Comparison of ENCODE assay signal across 18 cellular contexts in the genomic region with DNA sequence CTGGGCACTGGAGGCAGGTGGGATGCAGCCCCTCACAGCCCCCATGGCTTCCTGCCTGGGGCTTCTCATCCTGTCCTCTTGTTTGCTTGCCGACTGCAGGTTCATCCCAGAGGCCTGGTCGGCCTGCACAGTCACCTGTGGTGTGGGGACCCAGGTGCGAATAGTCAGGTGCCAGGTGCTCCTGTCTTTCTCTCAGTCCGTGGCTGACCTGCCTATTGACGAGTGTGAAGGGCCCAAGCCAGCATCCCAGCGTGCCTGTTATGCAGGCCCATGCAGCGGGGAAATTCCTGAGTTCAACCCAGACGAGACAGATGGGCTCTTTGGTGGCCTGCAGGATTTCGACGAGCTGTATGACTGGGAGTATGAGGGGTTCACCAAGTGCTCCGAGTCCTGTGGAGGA.
DNase-seq lines count a peak whose midpoint lies in the region; ATAC-seq and TF ChIP-seq lines count a peak whose summit lies in the region.
"Had no signal": no experiment of that assay in that cellular context is flagged by ENCODE, and none has a peak within 500 bp of the region (broad histone marks: within the 10 kb centered on the region; RNA-seq: fewer than 3 reads in every experiment).

No MANE protein-coding gene starts in this region.

- H3K36me3 Mint-ChIP-seq in WTC11 (peaks cover 17% of the 10 kb centered on the region), CD14-positive monocyte (no peaks in the 10 kb centered on the region)
- H3K36me3 Mint-ChIP-seq: CD8-positive, alpha-beta memory T cell had no signal

- H3K4me1 ChIP-seq in osteoblast (ENCODE audit: insufficient read depth, low read length): peaks cover 21% of the 10 kb centered on the region

- POLR2A ChIA-PET in WTC11 (lab: Charles Lee): no interaction called here

- no peak overlapping the region for H3K4me3 ChIP-seq in osteoblast (ENCODE audit: insufficient read depth, low read length)

- no peak overlapping the region for H3K27ac Mint-ChIP-seq in WTC11
- no peak overlapping the region for H3K27ac Mint-ChIP-seq in CD14-positive monocyte
- H3K27ac Mint-ChIP-seq: CD8-positive, alpha-beta memory T cell had no signal

- H3K4me3 Mint-ChIP-seq in WTC11 (no peak overlapping the region), CD14-positive monocyte (no peak overlapping the region)
- H3K4me3 Mint-ChIP-seq: CD8-positive, alpha-beta memory T cell had no signal

- H2AFZ ChIP-seq in osteoblast (ENCODE audit: low read length): no peak overlapping the region

- H3K9me3 ChIP-seq in osteoblast (ENCODE audit: low read depth, low read length): no peaks in the 10 kb centered on the region

- DNase-seq in WTC11 (ENCODE audit: low spot score) (no peak), left lobe of liver (ENCODE audit: low spot score) (no peak), osteoblast (ENCODE audit: insufficient read length, low spot score, missing footprints) (peak; percentile 10), NK-92 (lab: John Stamatoyannopoulos, UW; ENCODE audit: unreplicated experiment) (no peak), SKM-1 treated with dmso at 0.1 percent for 144 hours (lab: John Stamatoyannopoulos, UW; ENCODE audit: unreplicated experiment) (no peak), CD14-positive monocyte (ENCODE audit: low spot score) (no peak), NCI-H524 treated with DMSO at 0.1 percent for 48 hours (lab: John Stamatoyannopoulos, UW) (no peak)
- DNase-seq: CD8-positive, alpha-beta memory T cell; DND-41; GF-D8; NCI-H1092; NCI-H1694 treated with DMSO at 0.1 percent for 48 hours; NCI-H446; NCI-H774; SHP77 treated with DMSO at 0.1 percent for 48 hours had no signal

- H3K9me3 Mint-ChIP-seq in WTC11 (peaks cover 19% of the 10 kb centered on the region), CD14-positive monocyte (peaks cover 2 to 7% (median 3%) of the 10 kb centered on the region in 7 donors)
- H3K9me3 Mint-ChIP-seq: CD8-positive, alpha-beta memory T cell had no signal

- no peaks in the 10 kb centered on the region for H3K27me3 Mint-ChIP-seq in WTC11 (ENCODE audit: low read depth)
- H3K27me3 Mint-ChIP-seq in CD14-positive monocyte (ENCODE audit: low read depth in 3 of 3): peaks cover 0 to 2% (median 1%) of the 10 kb centered on the region in 3 donors

- TF ChIP-seq CTCF in WTC11 (IDR thresholded peaks at IDR 0.05) (no peak), osteoblast (IDR thresholded peaks at IDR 0.05; ENCODE audit: extremely low read depth, low read depth, low read length) (no peak), CD14-positive monocyte (IDR thresholded peaks at IDR 0.05) (no peak)

- no peak overlapping the region for H3K4me2 ChIP-seq in osteoblast (ENCODE audit: insufficient read depth, low read length)
- H3K4me2 ChIP-seq: KMS-11 had no signal

- H3K79me2 ChIP-seq in osteoblast (ENCODE audit: insufficient read depth, low read length): no peaks in the 10 kb centered on the region

- CTCF ChIA-PET in WTC11 (lab: Charles Lee): no interaction called here

- peak; percentile 28; the same call in 1 of the 2 replicates for ATAC-seq in WTC11
- peak; percentile 49 for ATAC-seq in left lobe of liver
- ATAC-seq: HepG2, Panc1 had no signal

- H3K27me3 ChIP-seq in osteoblast (ENCODE audit: insufficient read depth, low read length): no peaks in the 10 kb centered on the region

- no peaks in the 10 kb centered on the region for H4K20me1 ChIP-seq in osteoblast (ENCODE audit: insufficient read depth, low read length)

- H3K36me3 ChIP-seq in osteoblast (ENCODE audit: insufficient read depth, low read length): peaks cover 53% of the 10 kb centered on the region

- no peak overlapping the region for H3K27ac ChIP-seq in osteoblast (ENCODE audit: low read depth, low read length)
- H3K27ac ChIP-seq: KMS-11 had no signal

- H3K4me1 Mint-ChIP-seq in WTC11 (peaks cover 6% of the 10 kb centered on the region; the same call in 1 of the 2 replicates), CD14-positive monocyte (no peaks in the 10 kb centered on the region)
- H3K4me1 Mint-ChIP-seq: CD8-positive, alpha-beta memory T cell had no signal

- intact Hi-C loops in CD14-positive monocyte (cut with micrococcal nuclease): no loop called here

TF ChIP-seq in WTC11, 78 proteins besides CTCF, POLR2A, EP300 and RAD21:
- TF ChIP-seq FOXP1 (CRISPR knock-in tag; IDR thresholded peaks at IDR 0.05; ENCODE audit: borderline replicate concordance): no peak
- TF ChIP-seq ZNF396 (CRISPR knock-in tag; IDR thresholded peaks at IDR 0.05; ENCODE audit: borderline replicate concordance): no peak
- TF ChIP-seq ZNF317 (CRISPR knock-in tag; IDR thresholded peaks at IDR 0.05; ENCODE audit: borderline replicate concordance, low read depth): no peak
- no peak for TF ChIP-seq ZNF232 (CRISPR knock-in tag; IDR thresholded peaks at IDR 0.05)
- no peak for TF ChIP-seq PRRX2 (CRISPR knock-in tag; IDR thresholded peaks at IDR 0.05)
- TF ChIP-seq ERG (CRISPR knock-in tag; IDR thresholded peaks at IDR 0.05): no peak
- TF ChIP-seq MXD4 (CRISPR knock-in tag; IDR thresholded peaks at IDR 0.05; ENCODE audit: borderline replicate concordance): no peak
- no peak for TF ChIP-seq TEAD1 (CRISPR knock-in tag; IDR thresholded peaks at IDR 0.05)
- no peak for TF ChIP-seq ARID4B (CRISPR knock-in tag; IDR thresholded peaks at IDR 0.05; ENCODE audit: borderline replicate concordance)
- TF ChIP-seq ATF3 (CRISPR knock-in tag; conservative IDR thresholded peaks at IDR 0.05): no peak
- no peak for TF ChIP-seq KAT7 (CRISPR knock-in tag; IDR thresholded peaks at IDR 0.05; ENCODE audit: borderline replicate concordance)
- TF ChIP-seq, protein P1, sequence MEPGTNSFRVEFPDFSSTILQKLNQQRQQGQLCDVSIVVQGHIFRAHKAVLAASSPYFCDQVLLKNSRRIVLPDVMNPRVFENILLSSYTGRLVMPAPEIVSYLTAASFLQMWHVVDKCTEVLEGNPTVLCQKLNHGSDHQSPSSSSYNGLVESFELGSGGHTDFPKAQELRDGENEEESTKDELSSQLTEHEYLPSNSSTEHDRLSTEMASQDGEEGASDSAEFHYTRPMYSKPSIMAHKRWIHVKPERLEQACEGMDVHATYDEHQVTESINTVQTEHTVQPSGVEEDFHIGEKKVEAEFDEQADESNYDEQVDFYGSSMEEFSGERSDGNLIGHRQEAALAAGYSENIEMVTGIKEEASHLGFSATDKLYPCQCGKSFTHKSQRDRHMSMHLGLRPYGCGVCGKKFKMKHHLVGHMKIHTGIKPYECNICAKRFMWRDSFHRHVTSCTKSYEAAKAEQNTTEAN (CRISPR knock-in tag; IDR thresholded peaks at IDR 0.05): no peak
- no peak for TF ChIP-seq FOXK1 (CRISPR knock-in tag; IDR thresholded peaks at IDR 0.05)
- no peak for TF ChIP-seq ZNF671 (CRISPR knock-in tag; IDR thresholded peaks at IDR 0.05)
- no peak for TF ChIP-seq ZNF416 (CRISPR knock-in tag; IDR thresholded peaks at IDR 0.05)
